Comparison of ENCODE assay signal across 1 cellular context in genomic region chr1:111992396-111992985, GRCh38.
TF ChIP-seq lines count a peak whose summit lies in the region.

No MANE protein-coding gene starts in this region.

TF ChIP-seq in K562, 482 proteins besides CTCF, POLR2A, EP300 and RAD21:
- TF ChIP-seq POLR3A (IDR thresholded peaks at IDR 0.05; ENCODE audit: borderline replicate concordance, extremely low read depth, insufficient read depth, insufficient read length): no peak
- no peak for TF ChIP-seq MTF1 (CRISPR knock-in tag; IDR thresholded peaks at IDR 0.05; ENCODE audit: borderline replicate concordance)
- TF ChIP-seq BRF2 (IDR thresholded peaks at IDR 0.05; ENCODE audit: borderline replicate concordance, insufficient read depth, insufficient read length): no peak
- no peak for TF ChIP-seq ZNF175 (CRISPR knock-in tag; IDR thresholded peaks at IDR 0.05; ENCODE audit: low read depth)
- no peak for TF ChIP-seq GTF2A2 (tag; IDR thresholded peaks at IDR 0.05)
- TF ChIP-seq TCF7L2 (IDR thresholded peaks at IDR 0.05; ENCODE audit: low read depth, low read length): no peak
- TF ChIP-seq HNRNPLL (IDR thresholded peaks at IDR 0.05; ENCODE audit: low read depth, low read length, poor library complexity, severe bottlenecking): no peak
- TF ChIP-seq NR2C1 (IDR thresholded peaks at IDR 0.05): no peak
- no peak for TF ChIP-seq NR2C1 (tag; IDR thresholded peaks at IDR 0.05)
- no peak for TF ChIP-seq ZNF318 (IDR thresholded peaks at IDR 0.05; ENCODE audit: borderline replicate concordance in 1 of 2, low read depth in 1 of 2)
- TF ChIP-seq TAF1 (IDR thresholded peaks at IDR 0.05; ENCODE audit: control insufficient read depth, extremely low read depth, insufficient read depth, low read length, severe bottlenecking): no peak
- TF ChIP-seq RB1 (IDR thresholded peaks at IDR 0.05; ENCODE audit: low read depth): no peak
- no peak for TF ChIP-seq FOXA1 (IDR thresholded peaks at IDR 0.05; ENCODE audit: borderline replicate concordance)
- TF ChIP-seq HDGF (IDR thresholded peaks at IDR 0.05): no peak
